ENCODE assay signal across 8 cellular contexts in genomic region chr19:1073956-1074511, GRCh38. TPM values are rescaled to one million over a fixed set of nuclear protein-coding genes. Genes with fewer than 3 reads are reported as not detected.
DNase-seq lines count a peak whose midpoint lies in the region; ATAC-seq and TF ChIP-seq lines count a peak whose summit lies in the region.

No MANE protein-coding gene starts in this region.

- no peak overlapping the region for H3K27ac ChIP-seq in SK-N-MC
- peak overlapping the region; percentile 44 to 74 (median 67) for H3K27ac ChIP-seq in transverse colon
- no peak overlapping the region for H3K27ac ChIP-seq in sigmoid colon

- peak overlapping the region; percentile 52 to 96 for H3K27ac Mint-ChIP-seq in effector memory CD8-positive, alpha-beta T cell
- H3K27ac Mint-ChIP-seq in progenitor cell of endocrine pancreas = no peak overlapping the region

- TF ChIP-seq CTCF in transverse colon (IDR thresholded peaks at IDR 0.05) = no peak
- TF ChIP-seq CTCF in progenitor cell of endocrine pancreas (IDR thresholded peaks at IDR 0.05; ENCODE audit: unreplicated experiment) = no peak
- TF ChIP-seq CTCF in sigmoid colon (IDR thresholded peaks at IDR 0.05) = no peak

- peaks cover 95% of the 10 kb centered on the region for H3K36me3 Mint-ChIP-seq in effector memory CD8-positive, alpha-beta T cell (ENCODE audit: insufficient read depth)
- H3K36me3 Mint-ChIP-seq in progenitor cell of endocrine pancreas (ENCODE audit: insufficient read depth) = no peaks in the 10 kb centered on the region

- H3K27me3 ChIP-seq in transverse colon = peaks cover 42% of the 10 kb centered on the region
- peaks cover 14 to 39% (median 27%) of the 10 kb centered on the region in 3 donors for H3K27me3 ChIP-seq in sigmoid colon

- peak overlapping the region; percentile 38 to 70 for H3K4me3 Mint-ChIP-seq in effector memory CD8-positive, alpha-beta T cell
- H3K4me3 Mint-ChIP-seq in progenitor cell of endocrine pancreas (ENCODE audit: low read depth) = no peak overlapping the region

- TF ChIP-seq POLR2A in transverse colon (IDR thresholded peaks at IDR 0.05) (no peak), sigmoid colon (IDR thresholded peaks at IDR 0.05) (no peak)

- no peak for ATAC-seq in effector memory CD8-positive, alpha-beta T cell (replicated peaks)

- no peaks in the 10 kb centered on the region for H3K9me3 Mint-ChIP-seq in effector memory CD8-positive, alpha-beta T cell
- no peaks in the 10 kb centered on the region for H3K9me3 Mint-ChIP-seq in progenitor cell of endocrine pancreas (ENCODE audit: low read depth)

- H3K36me3 ChIP-seq in SK-N-MC (ENCODE audit: insufficient read depth, low read length) (no peaks in the 10 kb centered on the region), transverse colon (no peaks in the 10 kb centered on the region), sigmoid colon (no peaks in the 10 kb centered on the region)

- H3K4me1 ChIP-seq in transverse colon (peaks cover 5 to 69% (median 36%) of the 10 kb centered on the region in 4 donors), sigmoid colon (peaks cover 0 to 16% (median 8%) of the 10 kb centered on the region in 4 donors)

- no peaks in the 10 kb centered on the region for H3K27me3 Mint-ChIP-seq in effector memory CD8-positive, alpha-beta T cell
- peaks cover 34% of the 10 kb centered on the region for H3K27me3 Mint-ChIP-seq in progenitor cell of endocrine pancreas

- peaks cover 43 to 44% of the 10 kb centered on the region in 2 donors for H3K4me1 Mint-ChIP-seq in effector memory CD8-positive, alpha-beta T cell (ENCODE audit: low read depth in 2 of 2)
- peaks cover 7% of the 10 kb centered on the region for H3K4me1 Mint-ChIP-seq in progenitor cell of endocrine pancreas (ENCODE audit: low read depth)

- DNase-seq in activated naive CD4-positive, alpha-beta T cell treated with anti-CD3 and anti-CD28 coated beads, Interleukin-2, amount 50 U/mL, for 16 hours = peak; percentile 12
- DNase-seq in activated naive CD4-positive, alpha-beta T cell (lab: John Stamatoyannopoulos, UW) = no peak
- DNase-seq in SK-N-MC (ENCODE audit: low read depth, low spot score) (no peak), transverse colon (no peak), progenitor cell of endocrine pancreas (ENCODE audit: low spot score, unreplicated experiment) (no peak), sigmoid colon (no peak), globus pallidus (ENCODE audit: low spot score) (no peak)
- DNase-seq in effector memory CD8-positive, alpha-beta T cell = no peak

- WGBS in transverse colon (ENCODE audit: low coverage in 1 of 2), 2 donors = 74% methylated on average over 24 of the region's 27 CpGs; no CpG with 5 or more reads in 1 of the 2 donors
- 54 to 75% methylated on average over 27 of the region's 27 CpGs for WGBS in sigmoid colon, 2 donors

- no peak for TF ChIP-seq EP300 in transverse colon (IDR thresholded peaks at IDR 0.05; ENCODE audit: low read depth)
- no peak for TF ChIP-seq EP300 in sigmoid colon (IDR thresholded peaks at IDR 0.05)

- H3K9me3 ChIP-seq in SK-N-MC (ENCODE audit: low read depth, low read length) (no peaks in the 10 kb centered on the region), transverse colon (no peaks in the 10 kb centered on the region), sigmoid colon (no peaks in the 10 kb centered on the region)

- H3K4me3 ChIP-seq in SK-N-MC (peak overlapping the region; percentile 67), transverse colon (peak overlapping the region in 2 of 4 donors; percentile 33 to 41), sigmoid colon (no peak overlapping the region)

- intact Hi-C loops in transverse colon (cut with DNase I; ENCODE audit: low total_unique reads) (no loop called here), sigmoid colon (cut with DNase I) (no loop called here)

- no peak overlapping the region for H3K9ac ChIP-seq in SK-N-MC (ENCODE audit: insufficient read length)

- in situ Hi-C loops in transverse colon (cut with MboI; ENCODE audit: low pct_ligation_motif_present in 1 of 4, low pct_unique_long_range_greater_than_20kb in 1 of 4, low sequenced_read_pairs in 3 of 4) = no loop called here

RNA-seq across cellular contexts. Expression of gene ARHGAP45, which starts 7.1 kb away (rescaled TPM):
- total RNA-seq in transverse colon (100 to 1,000 TPM in 1 of 4 donors, 10 to 100 TPM in 2, 1 to 10 TPM in 1; 10.0 to 174 (median 76.9) TPM), progenitor cell of endocrine pancreas (6.1 and 8.1 TPM in 2 replicates), sigmoid colon (10 to 100 TPM; 12.8 to 21.6 (median 18.2) TPM)
- 100 to 1,000 TPM in 1 of 3 donors, 10 to 100 TPM in 2; 38.6 to 103 (median 39.0) TPM for polyA plus RNA-seq in sigmoid colon

RNA-seq across cellular contexts. Expression of gene POLR2E, which starts 21.1 kb away (rescaled TPM):
- total RNA-seq in transverse colon (100 to 1,000 TPM in 2 of 4 donors, 10 to 100 TPM in 2; 74.8 to 167 (median 103) TPM), progenitor cell of endocrine pancreas (161 TPM in 2 replicates), sigmoid colon (100 to 1,000 TPM in 2 of 4 donors, 10 to 100 TPM in 2; 82.0 to 203 (median 104) TPM)
- polyA plus RNA-seq in sigmoid colon = 100 to 1,000 TPM; 124 to 175 (median 133) TPM

RNA-seq across cellular contexts. Expression of gene GPX4, which starts 29.8 kb away (rescaled TPM):
- 100 to 1,000 TPM; 115 to 426 (median 261) TPM for total RNA-seq in transverse colon
- total RNA-seq in progenitor cell of endocrine pancreas = 231 and 236 TPM in 2 replicates
- total RNA-seq in sigmoid colon = 100 to 1,000 TPM; 269 to 433 (median 371) TPM
- polyA plus RNA-seq in sigmoid colon = 100 to 1,000 TPM; 311 to 662 (median 643) TPM

RNA-seq across cellular contexts. Expression of gene ABCA7, which starts 34.1 kb away (rescaled TPM):
- total RNA-seq in transverse colon (100 to 1,000 TPM in 1 of 4 donors, 10 to 100 TPM in 3; 47.1 to 128 (median 82.0) TPM), progenitor cell of endocrine pancreas (54.6 and 57.3 TPM in 2 replicates), sigmoid colon (10 to 100 TPM in 2 of 4 donors, 1 to 10 TPM in 2; 3.8 to 20.5 (median 10.9) TPM)
- 10 to 100 TPM in 1 of 3 donors, 1 to 10 TPM in 2; 1.8 to 25.1 (median 9.9) TPM for polyA plus RNA-seq in sigmoid colon

RNA-seq across cellular contexts. Expression of gene CNN2, which starts 47.6 kb away (rescaled TPM):
- total RNA-seq in transverse colon (10 to 100 TPM; 39.2 to 57.6 (median 48.2) TPM), progenitor cell of endocrine pancreas (225 and 226 TPM in 2 replicates), sigmoid colon (10 to 100 TPM; 25.5 to 59.0 (median 36.3) TPM)
- polyA plus RNA-seq in sigmoid colon = 100 to 1,000 TPM in 1 of 3 donors, 10 to 100 TPM in 2; 48.0 to 115 (median 53.9) TPM

Comparison
In these comparisons a context has a peak if more than half of its experiments do, and no peak if none do; other contexts are left out.
1. H3K27ac ChIP-seq: peak in transverse colon (4 of 4); none in SK-N-MC (single experiment) and sigmoid colon (0 of 4).